Comparison of ENCODE assay signal across 2 cellular contexts in the genomic region with DNA sequence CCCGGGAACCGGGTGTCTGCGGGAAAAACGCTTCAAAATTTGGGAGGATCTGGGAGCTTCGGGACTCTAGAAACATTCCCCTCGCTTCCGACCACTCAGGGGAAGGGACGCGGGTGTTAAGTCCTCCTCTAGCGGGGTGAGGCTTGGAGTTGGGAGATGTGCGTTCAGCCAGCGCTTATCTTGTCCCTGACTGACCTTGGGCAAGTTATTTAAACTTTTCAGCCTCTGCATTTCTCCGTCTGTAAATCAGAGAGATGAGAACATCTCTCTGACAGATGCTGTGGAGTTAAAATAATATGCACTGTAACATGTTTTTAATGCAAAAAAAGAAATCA.
TF ChIP-seq lines count a peak whose summit lies in the region.

No MANE protein-coding gene starts in this region.

TF ChIP-seq in HCT116, 20 proteins besides CTCF, POLR2A, EP300 and RAD21 (continued from another document):
- TF ChIP-seq, protein P1, sequence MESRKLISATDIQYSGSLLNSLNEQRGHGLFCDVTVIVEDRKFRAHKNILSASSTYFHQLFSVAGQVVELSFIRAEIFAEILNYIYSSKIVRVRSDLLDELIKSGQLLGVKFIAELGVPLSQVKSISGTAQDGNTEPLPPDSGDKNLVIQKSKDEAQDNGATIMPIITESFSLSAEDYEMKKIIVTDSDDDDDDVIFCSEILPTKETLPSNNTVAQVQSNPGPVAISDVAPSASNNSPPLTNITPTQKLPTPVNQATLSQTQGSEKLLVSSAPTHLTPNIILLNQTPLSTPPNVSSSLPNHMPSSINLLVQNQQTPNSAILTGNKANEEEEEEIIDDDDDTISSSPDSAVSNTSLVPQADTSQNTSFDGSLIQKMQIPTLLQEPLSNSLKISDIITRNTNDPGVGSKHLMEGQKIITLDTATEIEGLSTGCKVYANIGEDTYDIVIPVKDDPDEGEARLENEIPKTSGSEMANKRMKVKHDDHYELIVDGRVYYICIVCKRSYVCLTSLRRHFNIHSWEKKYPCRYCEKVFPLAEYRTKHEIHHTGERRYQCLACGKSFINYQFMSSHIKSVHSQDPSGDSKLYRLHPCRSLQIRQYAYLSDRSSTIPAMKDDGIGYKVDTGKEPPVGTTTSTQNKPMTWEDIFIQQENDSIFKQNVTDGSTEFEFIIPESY (IDR thresholded peaks at IDR 0.05; ENCODE audit: extremely low read depth, insufficient replicate concordance, low read length) = no peak
- TF ChIP-seq POLR2AphosphoS5 (IDR thresholded peaks at IDR 0.05; ENCODE audit: low read depth, low read length) = no peak
- TF ChIP-seq CEBPB (IDR thresholded peaks at IDR 0.05; ENCODE audit: low read depth) = no peak
- TF ChIP-seq EGR1 (IDR thresholded peaks at IDR 0.05; ENCODE audit: low read depth) = no peak
- TF ChIP-seq JUND (IDR thresholded peaks at IDR 0.05) = no peak
- TF ChIP-seq, protein P2, sequence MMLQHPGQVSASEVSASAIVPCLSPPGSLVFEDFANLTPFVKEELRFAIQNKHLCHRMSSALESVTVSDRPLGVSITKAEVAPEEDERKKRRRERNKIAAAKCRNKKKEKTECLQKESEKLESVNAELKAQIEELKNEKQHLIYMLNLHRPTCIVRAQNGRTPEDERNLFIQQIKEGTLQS (IDR thresholded peaks at IDR 0.05) = no peak

TF ChIP-seq in H1, 55 proteins besides CTCF, POLR2A, EP300 and RAD21 (continued from another document):
- peak; percentile 45 for TF ChIP-seq EZH2 (IDR thresholded peaks at IDR 0.05; ENCODE audit: low read depth, low read length, severe bottlenecking)
